Comparison of ENCODE assay signal across 1 cellular context in genomic region chr2:237873961-237874551, GRCh38.
TF ChIP-seq lines count a peak whose summit lies in the region.

No MANE protein-coding gene starts in this region.

TF ChIP-seq in HepG2, 621 proteins besides CTCF, POLR2A, EP300 and RAD21:
- TF ChIP-seq KLF13 (CRISPR knock-in tag; IDR thresholded peaks at IDR 0.05) (no peak), EZH2 (conservative IDR thresholded peaks at IDR 0.05; ENCODE audit: low read depth, low read length) (no peak; the same call in 1 of the 2 replicates), ZGPAT (CRISPR knock-in tag; IDR thresholded peaks at IDR 0.05) (no peak), NR2F6 (IDR thresholded peaks at IDR 0.05) (peak; percentile 15; the same call in 1 of the 2 replicates), NR2F6 (CRISPR knock-in tag; IDR thresholded peaks at IDR 0.05) (peak; percentile 9; the same call in 1 of the 2 replicates), SYNCRIP (IDR thresholded peaks at IDR 0.05; ENCODE audit: insufficient read depth, low read depth, low read length) (no peak), MAX (IDR thresholded peaks at IDR 0.05) (no peak), ZNF850 (CRISPR knock-in tag; conservative IDR thresholded peaks at IDR 0.05) (no peak), HNRNPK (IDR thresholded peaks at IDR 0.05; ENCODE audit: low read depth, low read length, poor library complexity, severe bottlenecking) (no peak), ZNF331 (CRISPR knock-in tag; IDR thresholded peaks at IDR 0.05) (peak; percentile 29; the same call in 1 of the 2 replicates), MXD1 (CRISPR knock-in tag; IDR thresholded peaks at IDR 0.05) (no peak), ZNF75D (CRISPR knock-in tag; IDR thresholded peaks at IDR 0.05; ENCODE audit: borderline replicate concordance) (no peak), NFE2L2 (IDR thresholded peaks at IDR 0.05; ENCODE audit: low read length) (no peak), ZNF703 (CRISPR knock-in tag; IDR thresholded peaks at IDR 0.05; ENCODE audit: borderline replicate concordance) (no peak), DMTF1 (CRISPR knock-in tag; IDR thresholded peaks at IDR 0.05) (no peak), SNAPC5 (CRISPR knock-in tag; IDR thresholded peaks at IDR 0.05; ENCODE audit: borderline replicate concordance) (no peak)
